Comparison of ENCODE assay signal across 8 cellular contexts in the genomic region with DNA sequence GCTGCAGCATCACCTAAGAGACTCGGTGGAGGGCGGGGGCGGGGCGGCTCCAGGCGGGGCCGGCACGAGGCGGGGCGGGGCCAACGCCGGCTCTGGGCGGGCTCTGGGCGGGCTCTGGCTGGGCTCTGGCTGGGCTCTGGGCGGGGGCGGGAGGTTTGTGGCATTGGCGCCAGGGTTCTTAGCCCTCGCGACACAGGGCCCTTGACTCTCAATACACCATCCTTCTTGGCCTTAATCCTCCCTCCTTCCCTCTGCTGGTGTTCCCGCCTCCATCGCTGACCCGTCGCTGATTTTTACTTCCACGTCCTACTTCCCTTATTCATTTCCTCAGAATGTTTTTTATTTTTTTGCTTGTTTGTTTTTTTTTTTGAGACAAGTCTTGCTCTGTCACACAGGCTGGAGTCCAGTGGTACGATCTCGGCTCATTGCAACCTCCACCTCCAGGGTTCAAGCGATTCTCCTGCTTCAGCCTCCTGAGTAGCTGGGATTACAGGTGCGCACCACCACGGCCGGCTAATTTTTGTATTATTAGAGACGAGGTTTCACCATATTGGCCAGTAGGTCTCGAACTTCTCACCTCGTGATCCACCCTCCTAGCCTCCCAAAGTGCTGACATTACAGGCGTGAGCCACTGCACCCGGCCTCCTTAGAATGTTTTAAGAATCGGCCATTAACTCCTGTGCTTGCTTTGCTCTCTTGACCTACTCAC.
DNase-seq lines count a peak whose midpoint lies in the region; ATAC-seq and TF ChIP-seq lines count a peak whose summit lies in the region.

BLTP3B (minus strand) TSS at position 24 of the 709 bp plus-strand sequence. CDS start 239 bp downstream, outside the sequence.

- no peak for DNase-seq in AG04449 (ENCODE audit: low read depth, low spot score)
- DNase-seq in NCI-H345 treated with DMSO at 0.1 percent for 48 hours (lab: John Stamatoyannopoulos, UW; ENCODE audit: unreplicated experiment) = peak; percentile 64
- DNase-seq in activated CD4-positive, CD25-positive, alpha-beta regulatory T cell treated with anti-CD3 and anti-CD28 coated beads, Interleukin-2, amount 50 U/mL, for 16 hours (ENCODE audit: low read depth, low spot score) = peak; percentile 76
- peak; percentile 44 to 96 (median 87) for DNase-seq in caudate nucleus (lab: John Stamatoyannopoulos, UW)
- peak; percentile 99 for DNase-seq in islet precursor cell
- peak; percentile 96 for DNase-seq in stimulated activated CD4-positive, alpha-beta T cell treated with anti-CD3 and anti-CD28 coated beads, Interleukin-12 subunit alpha, Interleukin-12 subunit beta, amount 100 ng/mL, for 4 hours

- POLR2A ChIA-PET in AG04449 (lab: Yijun Ruan, JAX) = no interaction called here

- ATAC-seq in GM19025 (IDR thresholded peaks at IDR 0.05; ENCODE audit: low read depth, unreplicated experiment) (peak; percentile 71), HG03196 (IDR thresholded peaks at IDR 0.05; ENCODE audit: unreplicated experiment) (peak; percentile 68)

- peak within 1 kb of the TSS; percentile 96 for H3K27ac ChIP-seq in caudate nucleus (ENCODE audit: low read depth, low read length)

- no peak for TF ChIP-seq CTCF in AG04449 (IDR thresholded peaks at IDR 0.05; ENCODE audit: insufficient read depth, low read length, missing control alignments)

- CTCF ChIA-PET in AG04449 (lab: Yijun Ruan, JAX) = interaction anchor here (1.2 to 3.8 kb wide), 2 partner anchors 12 to 41 kb away, joined by 3 to 39 read pairs; no protein-coding TSS in a partner anchor

- peak within 1 kb of the TSS; percentile 91 for H3K4me3 ChIP-seq in AG04449 (ENCODE audit: low read depth, low read length)
